8 cellular contexts compared by ENCODE assay signal in genomic region chr20:56373942-56374341, GRCh38. TPM values are rescaled to one million over a fixed set of nuclear protein-coding genes. Genes with fewer than 3 reads are reported as not detected.
DNase-seq lines count a peak whose midpoint lies in the region; TF ChIP-seq lines count a peak whose summit lies in the region.

No MANE protein-coding gene starts in this region.

- DNase-seq in NK-92 treated with Interleukin-12 subunit alpha and Interleukin-12 subunit beta, amount 100 ng/mL, for 24 hours (lab: John Stamatoyannopoulos, UW): peak; percentile 23
- no peak for DNase-seq in NK-92 (lab: John Stamatoyannopoulos, UW; ENCODE audit: unreplicated experiment)
- DNase-seq in HT1080 (ENCODE audit: low read depth): peak; percentile 89
- peak; percentile 94 for DNase-seq in mammary epithelial cell
- DNase-seq in renal cortical epithelial cell (ENCODE audit: low read depth): peak; percentile 98
- DNase-seq in DMS153 treated with DMSO at 0.1 percent for 48 hours (lab: John Stamatoyannopoulos, UW; ENCODE audit: unreplicated experiment): no peak
- DNase-seq in activated CD4-positive, CD25-positive, alpha-beta regulatory T cell treated with anti-CD3 and anti-CD28 coated beads, Interleukin-2, amount 50 U/mL, for 72 hours: no peak
- no peak for DNase-seq in type B pancreatic cell (ENCODE audit: extremely low spot score, unreplicated experiment)

- H3K4me1 Mint-ChIP-seq in type B pancreatic cell (ENCODE audit: unreplicated experiment): no peaks in the 10 kb centered on the region

- peaks cover 80% of the 10 kb centered on the region for H3K79me2 ChIP-seq in mammary epithelial cell (ENCODE audit: insufficient read depth, low read length)

- H2AFZ ChIP-seq in mammary epithelial cell (ENCODE audit: low read depth, low read length): no peak overlapping the region

- intact Hi-C loops in mammary epithelial cell (cut with micrococcal nuclease): loop anchor here (2.0 kb wide), 1 partner anchor 19 kb away; the partner anchor contains the start of genes AURKA and CSTF1

- H3K9ac ChIP-seq in mammary epithelial cell (ENCODE audit: insufficient read depth, low read length): no peak overlapping the region

- no peaks in the 10 kb centered on the region for H3K9me3 Mint-ChIP-seq in type B pancreatic cell

- no peak overlapping the region for H3K4me3 ChIP-seq in mammary epithelial cell (replicated peaks in 1 of 3; ENCODE audit: insufficient read depth in 1 of 3, low read depth in 2 of 3, low read length in 3 of 3)

- in situ Hi-C loops in mammary epithelial cell (cut with MboI; ENCODE audit: low sequenced_read_pairs in 2 of 2): no loop called here

- H3K4me2 ChIP-seq in mammary epithelial cell (ENCODE audit: insufficient read depth, low read depth, low read length): peak overlapping the region; percentile 50

- no peaks in the 10 kb centered on the region for H4K20me1 ChIP-seq in mammary epithelial cell (ENCODE audit: insufficient read depth, low read length)

- WGBS in mammary epithelial cell (ENCODE audit: low coverage, missing lambda C conversion rate): 0% methylated on average over 1 of the region's 1 CpG

- dilution Hi-C loops in mammary epithelial cell (cut with HindIII; ENCODE audit: low sequenced_read_pairs): no loop called here

- H3K4me1 ChIP-seq in mammary epithelial cell (ENCODE audit: insufficient read depth, low read length): peaks cover 8% of the 10 kb centered on the region

- TF ChIP-seq CTCF in mammary epithelial cell (conservative IDR thresholded peaks at IDR 0.05 in 1 of 2, IDR thresholded peaks at IDR 0.05 in 1 of 2; ENCODE audit: extremely low read depth in 1 of 2, insufficient read depth in 1 of 2, low read depth in 1 of 2, low read length in 2 of 2) (no peak), type B pancreatic cell (conservative IDR thresholded peaks at IDR 0.05) (no peak)

- H3K4me3 Mint-ChIP-seq in type B pancreatic cell: no peak overlapping the region

- H3K9me3 ChIP-seq in mammary epithelial cell (replicated peaks; ENCODE audit: insufficient read depth, low read length): no peaks in the 10 kb centered on the region

- H3K36me3 Mint-ChIP-seq in type B pancreatic cell: peaks cover 20% of the 10 kb centered on the region

- H3K27me3 ChIP-seq in mammary epithelial cell (ENCODE audit: insufficient read depth, low read length): no peaks in the 10 kb centered on the region

- H3K27ac Mint-ChIP-seq in type B pancreatic cell: no peak overlapping the region

- CTCF ChIA-PET in mammary epithelial cell (lab: Charles Lee; ENCODE audit: low non-redundant PET): no interaction called here

- H3K27me3 Mint-ChIP-seq in type B pancreatic cell: no peaks in the 10 kb centered on the region

- H3K27ac ChIP-seq in mammary epithelial cell (ENCODE audit: insufficient read depth, low read depth, low read length): peak overlapping the region; percentile 29

- BruUV-seq in mammary epithelial cell (replicated peaks; lab: Mats Ljungman, UMichigan): no TSS peak

- H3K36me3 ChIP-seq in mammary epithelial cell (ENCODE audit: insufficient read depth, low read length): peaks cover 46% of the 10 kb centered on the region

RNA-seq across cellular contexts. Expression of gene FAM210B, which starts 15.2 kb away (rescaled TPM):
- total RNA-seq in HT1080 (2014; rRNA removed; shearing (Covaris generic)): 7.1 and 8.4 TPM in 2 replicates
- 18.3 and 20.7 TPM in 2 replicates for polyA plus RNA-seq in HT1080 (2015; cell fraction: cytosol; rRNA removed)
- 9.2 and 9.4 TPM in 2 replicates for polyA plus RNA-seq in HT1080 (2015; cell fraction: nucleus; rRNA removed)
- 100 to 1,000 TPM in 1 of 2 donors, 10 to 100 TPM in 1; 51.6 to 125 TPM for total RNA-seq in mammary epithelial cell
- 35.3 TPM for polyA plus RNA-seq in mammary epithelial cell
- 8.9 TPM for polyA minus RNA-seq in mammary epithelial cell
- 26.4 and 46.5 TPM in 2 replicates for total RNA-seq in renal cortical epithelial cell
- total RNA-seq in type B pancreatic cell (ENCODE audit: low replicate concordance): 58.3 and 58.4 TPM in 2 replicates

RNA-seq across cellular contexts. Expression of gene AURKA, which starts 18.1 kb away (rescaled TPM):
- total RNA-seq in HT1080 (2014; rRNA removed; shearing (Covaris generic)): 133 and 148 TPM in 2 replicates
- polyA plus RNA-seq in HT1080 (2015; cell fraction: cytosol; rRNA removed): 97.5 and 107 TPM in 2 replicates
- 121 and 131 TPM in 2 replicates for polyA plus RNA-seq in HT1080 (2015; cell fraction: nucleus; rRNA removed)
- total RNA-seq in mammary epithelial cell (10 to 100 TPM in 1 of 2 donors, 1 to 10 TPM in 1; 6.0 to 44.3 TPM), renal cortical epithelial cell (9.1 and 48.3 TPM in 2 replicates), type B pancreatic cell (ENCODE audit: low replicate concordance) (20.3 and 42.7 TPM in 2 replicates)
- 59.3 TPM for polyA plus RNA-seq in mammary epithelial cell
- polyA minus RNA-seq in mammary epithelial cell: 44.4 TPM

RNA-seq across cellular contexts. Expression of gene CSTF1, which starts 18.5 kb away (rescaled TPM):
- total RNA-seq in HT1080 (2014; rRNA removed; shearing (Covaris generic)): 52.2 and 79.0 TPM in 2 replicates
- polyA plus RNA-seq in HT1080 (2015; cell fraction: cytosol; rRNA removed): 33.0 and 33.8 TPM in 2 replicates
- 58.4 and 63.2 TPM in 2 replicates for polyA plus RNA-seq in HT1080 (2015; cell fraction: nucleus; rRNA removed)
- total RNA-seq in mammary epithelial cell: 10 to 100 TPM; 33.4 to 35.0 TPM
- 47.6 TPM for polyA plus RNA-seq in mammary epithelial cell
- 170 TPM for polyA minus RNA-seq in mammary epithelial cell
- total RNA-seq in renal cortical epithelial cell: 26.0 and 63.3 TPM in 2 replicates
- total RNA-seq in type B pancreatic cell (ENCODE audit: low replicate concordance): 43.2 and 48.4 TPM in 2 replicates

RNA-seq across cellular contexts. Expression of gene CASS4, which starts 38.1 kb away (rescaled TPM):
- total RNA-seq in HT1080 (2014; rRNA removed; shearing (Covaris generic)): not detected in 2 replicates
- 0.02 and 0.06 TPM in 2 replicates for polyA plus RNA-seq in HT1080 (2015; cell fraction: cytosol; rRNA removed)
- polyA plus RNA-seq in HT1080 (2015; cell fraction: nucleus; rRNA removed): 0.05 and 0.27 TPM in 2 replicates
- total RNA-seq in mammary epithelial cell (under 1 TPM in 1 of 2 donors, not detected in 1; under 0.01 TPM), renal cortical epithelial cell (0.20 TPM in 1 of 2 replicates, not detected in the other), type B pancreatic cell (ENCODE audit: low replicate concordance) (0.38 and 0.56 TPM in 2 replicates)
- not detected for polyA plus RNA-seq in mammary epithelial cell
- not detected for polyA minus RNA-seq in mammary epithelial cell

Comparison
In these comparisons a context has a peak if more than half of its experiments do, and no peak if none do; other contexts are left out.
1. DNase-seq: peak in NK-92 treated with Interleukin-12 subunit alpha and Interleukin-12 subunit beta, amount 100 ng/mL, for 24 hours (single experiment), HT1080 (single experiment), mammary epithelial cell (single experiment) and renal cortical epithelial cell (single experiment); none in NK-92 (single experiment), DMS153 treated with DMSO at 0.1 percent for 48 hours (single experiment), activated CD4-positive, CD25-positive, alpha-beta regulatory T cell treated with anti-CD3 and anti-CD28 coated beads, Interleukin-2, amount 50 U/mL, for 72 hours (single experiment) and type B pancreatic cell (single experiment).